1 cellular context compared by ENCODE assay signal in the genomic region with DNA sequence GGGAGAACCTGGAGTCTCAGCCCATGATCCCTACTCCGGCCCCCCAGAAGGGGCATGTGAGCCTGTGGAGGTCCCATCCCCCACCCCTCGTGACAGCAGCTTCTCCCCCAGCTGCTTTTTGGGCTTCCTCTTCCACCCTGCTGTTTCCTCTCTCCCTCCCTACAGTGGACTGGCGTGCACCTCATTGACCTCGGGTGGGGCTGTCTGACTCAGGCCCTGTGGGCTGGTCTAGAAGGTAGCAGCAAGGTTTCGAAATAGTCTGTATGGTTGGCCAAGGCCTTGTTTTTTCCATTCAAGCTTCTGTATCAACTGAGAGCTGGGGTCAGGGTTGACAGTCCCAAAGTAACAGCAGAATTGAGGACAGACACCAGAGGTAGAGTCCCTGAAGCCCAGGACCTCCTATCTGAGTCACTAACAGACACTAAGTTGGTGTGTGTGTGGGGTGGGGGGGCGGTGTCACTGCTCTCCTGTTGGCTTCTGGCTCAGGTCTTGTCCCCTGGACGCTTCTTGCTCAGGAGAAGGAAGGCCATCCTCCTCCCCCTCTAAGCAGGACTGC.
TF ChIP-seq lines count a peak whose summit lies in the region.

No MANE protein-coding gene starts in this region.

TF ChIP-seq in HCT116, 20 proteins besides CTCF, POLR2A, EP300 and RAD21 (continued from another document):
- TF ChIP-seq, protein P1, sequence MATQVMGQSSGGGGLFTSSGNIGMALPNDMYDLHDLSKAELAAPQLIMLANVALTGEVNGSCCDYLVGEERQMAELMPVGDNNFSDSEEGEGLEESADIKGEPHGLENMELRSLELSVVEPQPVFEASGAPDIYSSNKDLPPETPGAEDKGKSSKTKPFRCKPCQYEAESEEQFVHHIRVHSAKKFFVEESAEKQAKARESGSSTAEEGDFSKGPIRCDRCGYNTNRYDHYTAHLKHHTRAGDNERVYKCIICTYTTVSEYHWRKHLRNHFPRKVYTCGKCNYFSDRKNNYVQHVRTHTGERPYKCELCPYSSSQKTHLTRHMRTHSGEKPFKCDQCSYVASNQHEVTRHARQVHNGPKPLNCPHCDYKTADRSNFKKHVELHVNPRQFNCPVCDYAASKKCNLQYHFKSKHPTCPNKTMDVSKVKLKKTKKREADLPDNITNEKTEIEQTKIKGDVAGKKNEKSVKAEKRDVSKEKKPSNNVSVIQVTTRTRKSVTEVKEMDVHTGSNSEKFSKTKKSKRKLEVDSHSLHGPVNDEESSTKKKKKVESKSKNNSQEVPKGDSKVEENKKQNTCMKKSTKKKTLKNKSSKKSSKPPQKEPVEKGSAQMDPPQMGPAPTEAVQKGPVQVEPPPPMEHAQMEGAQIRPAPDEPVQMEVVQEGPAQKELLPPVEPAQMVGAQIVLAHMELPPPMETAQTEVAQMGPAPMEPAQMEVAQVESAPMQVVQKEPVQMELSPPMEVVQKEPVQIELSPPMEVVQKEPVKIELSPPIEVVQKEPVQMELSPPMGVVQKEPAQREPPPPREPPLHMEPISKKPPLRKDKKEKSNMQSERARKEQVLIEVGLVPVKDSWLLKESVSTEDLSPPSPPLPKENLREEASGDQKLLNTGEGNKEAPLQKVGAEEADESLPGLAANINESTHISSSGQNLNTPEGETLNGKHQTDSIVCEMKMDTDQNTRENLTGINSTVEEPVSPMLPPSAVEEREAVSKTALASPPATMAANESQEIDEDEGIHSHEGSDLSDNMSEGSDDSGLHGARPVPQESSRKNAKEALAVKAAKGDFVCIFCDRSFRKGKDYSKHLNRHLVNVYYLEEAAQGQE (IDR thresholded peaks at IDR 0.05; ENCODE audit: low read depth) = no peak
- TF ChIP-seq, protein P2, sequence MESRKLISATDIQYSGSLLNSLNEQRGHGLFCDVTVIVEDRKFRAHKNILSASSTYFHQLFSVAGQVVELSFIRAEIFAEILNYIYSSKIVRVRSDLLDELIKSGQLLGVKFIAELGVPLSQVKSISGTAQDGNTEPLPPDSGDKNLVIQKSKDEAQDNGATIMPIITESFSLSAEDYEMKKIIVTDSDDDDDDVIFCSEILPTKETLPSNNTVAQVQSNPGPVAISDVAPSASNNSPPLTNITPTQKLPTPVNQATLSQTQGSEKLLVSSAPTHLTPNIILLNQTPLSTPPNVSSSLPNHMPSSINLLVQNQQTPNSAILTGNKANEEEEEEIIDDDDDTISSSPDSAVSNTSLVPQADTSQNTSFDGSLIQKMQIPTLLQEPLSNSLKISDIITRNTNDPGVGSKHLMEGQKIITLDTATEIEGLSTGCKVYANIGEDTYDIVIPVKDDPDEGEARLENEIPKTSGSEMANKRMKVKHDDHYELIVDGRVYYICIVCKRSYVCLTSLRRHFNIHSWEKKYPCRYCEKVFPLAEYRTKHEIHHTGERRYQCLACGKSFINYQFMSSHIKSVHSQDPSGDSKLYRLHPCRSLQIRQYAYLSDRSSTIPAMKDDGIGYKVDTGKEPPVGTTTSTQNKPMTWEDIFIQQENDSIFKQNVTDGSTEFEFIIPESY (IDR thresholded peaks at IDR 0.05; ENCODE audit: extremely low read depth, insufficient replicate concordance, low read length) = no peak
- TF ChIP-seq CBX3 (IDR thresholded peaks at IDR 0.05; ENCODE audit: low read depth) = peak; percentile 57; the same call in 1 of the 2 replicates
- no peak for TF ChIP-seq EZH2phosphoT487 (IDR thresholded peaks at IDR 0.05; ENCODE audit: borderline replicate concordance)
- 0 out of 2 replicates have a peak, but pooled peaks have one; percentile 22 for TF ChIP-seq ZFX (IDR thresholded peaks at IDR 0.05)
- TF ChIP-seq EZH2 (IDR thresholded peaks at IDR 0.05) = no peak
- TF ChIP-seq, protein P3, sequence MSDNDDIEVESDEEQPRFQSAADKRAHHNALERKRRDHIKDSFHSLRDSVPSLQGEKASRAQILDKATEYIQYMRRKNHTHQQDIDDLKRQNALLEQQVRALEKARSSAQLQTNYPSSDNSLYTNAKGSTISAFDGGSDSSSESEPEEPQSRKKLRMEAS (IDR thresholded peaks at IDR 0.05) = peak; percentile 75
- TF ChIP-seq TCF7L2 (IDR thresholded peaks at IDR 0.05; ENCODE audit: borderline replicate concordance, extremely low read depth, insufficient read depth, insufficient read length) = no peak
- TF ChIP-seq ZNF274 (IDR thresholded peaks at IDR 0.05; ENCODE audit: low read depth, low read length) = no peak
- peak; percentile 85 for TF ChIP-seq SP1 (IDR thresholded peaks at IDR 0.05; ENCODE audit: low read depth)
- TF ChIP-seq SIN3A (IDR thresholded peaks at IDR 0.05; ENCODE audit: low read depth) = no peak
- peak; percentile 68 for TF ChIP-seq FOSL1 (IDR thresholded peaks at IDR 0.05; ENCODE audit: low read depth)
- TF ChIP-seq EGR1 (IDR thresholded peaks at IDR 0.05; ENCODE audit: low read depth) = no peak
- TF ChIP-seq CEBPB (IDR thresholded peaks at IDR 0.05; ENCODE audit: low read depth) = peak; percentile 99
